30 cellular contexts compared by ENCODE assay signal in the genomic region with DNA sequence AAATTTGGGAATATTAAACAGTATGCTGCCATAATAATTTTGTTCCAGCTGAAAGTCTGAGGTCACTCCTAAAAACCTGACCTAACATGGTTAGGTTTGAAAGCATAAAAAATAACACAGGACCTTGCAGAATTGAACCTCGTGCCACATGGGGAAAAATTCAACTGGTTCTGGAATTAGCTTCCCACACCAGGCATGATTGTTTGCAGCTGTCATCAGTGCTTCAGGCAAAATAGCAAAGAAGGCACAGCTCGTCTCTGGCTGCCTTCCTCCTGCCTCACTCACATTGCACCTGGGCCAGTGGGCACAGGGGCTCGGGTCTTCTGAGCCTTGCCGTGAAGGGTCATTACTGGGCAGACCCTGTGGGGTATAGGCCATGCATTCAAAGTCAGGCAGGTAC.
"Had no signal": no experiment of that assay in that cellular context is flagged by ENCODE, and none has a peak within 500 bp of the region (broad histone marks: within the 10 kb centered on the region; RNA-seq: fewer than 3 reads in every experiment).

No MANE protein-coding gene starts in this region.

- H3K36me3 ChIP-seq: breast epithelium, left ventricle myocardium inferior, neutrophil, ovary, prostate gland, sigmoid colon, suprapubic skin, tibial nerve, uterus had no signal

- H3K4me1 ChIP-seq: breast epithelium, left ventricle myocardium inferior, prostate gland, sigmoid colon, suprapubic skin, tibial nerve, uterus had no signal

- ATAC-seq: activated T-helper 17 cell treated with anti-CD3 and anti-CD28 coated beads, Interleukin-2, amount 50 U/mL, for 72 hours; mucosa of descending colon; stimulated activated naive B cell treated with anti-CD40 and anti-IgM and Interleukin-4, amounts not matched to agents 10 μg/mL and 1 μg/mL and 100 μg/mL, for 72 hours; WTC11 had no signal

- H3K4me2 ChIP-seq: smooth muscle cell had no signal

- H3K27ac ChIP-seq: breast epithelium, left ventricle myocardium inferior, neutrophil, ovary, prostate gland, sigmoid colon, suprapubic skin, tibial nerve, uterus had no signal

- DNase-seq: activated CD4-positive, alpha-beta memory T cell treated with anti-CD3 and anti-CD28 coated beads, Interleukin-2, amount 10 ng/mL, durations not matched to agents 7 days and 5 days; activated CD4-positive, alpha-beta T cell treated with anti-CD3 and anti-CD28 coated beads for 1 hour; activated CD4-positive, alpha-beta T cell treated with anti-CD3 and anti-CD28 coated beads, Interleukin-2, amount 10 ng/mL, durations not matched to agents 7 days and 5 days; activated CD8-positive, alpha-beta memory T cell treated with anti-CD3 and anti-CD28 coated beads, Interleukin-2, amount 50 U/mL, for 48 hours; activated gamma-delta T cell treated with Interleukin-2 at 50 U/mL for 16 hours; activated naive CD4-positive, alpha-beta T cell treated with anti-CD3 and anti-CD28 coated beads, Interleukin-2, amount 50 U/mL, for 16 hours; activated T-cell treated with anti-CD3 and anti-CD28 coated beads, Interleukin-2, amount 50 U/mL, for 24 hours; amygdala; central memory CD4-positive, alpha-beta T cell; dermis blood vessel endothelial cell; effector CD4-positive, alpha-beta T cell; foreskin melanocyte; left ventricle myocardium inferior; mucosa of descending colon; ovary; retina; sigmoid colon; stimulated activated CD4-positive, alpha-beta T cell treated with anti-CD3 and anti-CD28 coated beads, Interleukin-15, amount 100 ng/mL, for 24 hours; stimulated activated CD4-positive, alpha-beta T cell treated with anti-CD3 and anti-CD28 coated beads, Interleukin-2, amount 100 ng/mL, for 24 hours; stimulated activated naive B cell treated with anti-CD40 and anti-IgM and Interleukin-4, amounts not matched to agents 10 μg/mL and 1 μg/mL and 100 μg/mL, for 72 hours; T-helper 2 cell; uterus had no signal

- H3K27me3 ChIP-seq: breast epithelium, neutrophil, ovary, sigmoid colon, tibial nerve, uterus had no signal

- H3K4me3 ChIP-seq: breast epithelium, left ventricle myocardium inferior, mucosa of descending colon, ovary, prostate gland, sigmoid colon, smooth muscle cell, suprapubic skin, tibial nerve, uterus had no signal

- H3K9me3 ChIP-seq: breast epithelium, left ventricle myocardium inferior, mucosa of descending colon, neutrophil, ovary, prostate gland, sigmoid colon, suprapubic skin, tibial nerve, uterus had no signal
